ENCODE assay signal across 1 cellular context in the genomic region with DNA sequence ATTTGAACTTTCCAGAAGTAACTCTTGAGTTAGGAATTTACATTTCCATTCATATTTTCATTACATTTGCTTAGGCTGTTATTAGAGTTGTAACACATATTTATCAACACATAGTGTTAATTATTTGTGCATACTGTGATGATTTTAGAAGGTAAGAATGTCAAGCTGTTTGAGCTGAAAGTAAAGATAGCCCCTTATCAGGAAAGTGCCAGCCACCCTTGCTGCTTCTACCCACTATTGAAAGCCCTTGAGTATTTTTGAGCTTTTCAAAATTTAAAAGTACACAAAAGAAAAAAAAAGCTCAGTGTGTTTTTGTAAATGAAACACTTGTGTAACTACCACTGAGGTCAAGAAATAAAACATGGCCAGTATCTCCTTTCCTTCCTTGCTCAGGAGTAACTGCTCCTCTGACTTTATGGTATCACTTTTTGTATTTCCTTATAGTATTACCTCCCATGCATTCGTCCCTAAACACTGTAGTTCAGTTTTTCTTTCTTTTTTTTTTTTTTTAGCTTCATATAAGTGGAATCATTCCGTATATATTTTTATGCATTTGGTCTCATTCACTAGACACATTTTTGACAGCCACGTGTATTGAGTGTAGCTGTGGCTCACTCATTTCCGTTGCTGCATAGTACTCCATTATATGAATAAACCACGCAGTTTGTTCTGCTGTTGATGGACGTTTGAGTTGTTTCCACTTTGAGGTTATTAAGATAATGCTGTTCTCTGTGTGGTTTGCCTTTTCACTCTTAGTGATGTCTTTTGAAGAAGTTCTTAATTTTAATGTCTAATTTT.
TF ChIP-seq lines count a peak whose summit lies in the region.

No MANE protein-coding gene starts in this region.

TF ChIP-seq in K562, 482 proteins besides CTCF, POLR2A, EP300 and RAD21 (continued from another document and continues in another):
- TF ChIP-seq, protein P1, sequence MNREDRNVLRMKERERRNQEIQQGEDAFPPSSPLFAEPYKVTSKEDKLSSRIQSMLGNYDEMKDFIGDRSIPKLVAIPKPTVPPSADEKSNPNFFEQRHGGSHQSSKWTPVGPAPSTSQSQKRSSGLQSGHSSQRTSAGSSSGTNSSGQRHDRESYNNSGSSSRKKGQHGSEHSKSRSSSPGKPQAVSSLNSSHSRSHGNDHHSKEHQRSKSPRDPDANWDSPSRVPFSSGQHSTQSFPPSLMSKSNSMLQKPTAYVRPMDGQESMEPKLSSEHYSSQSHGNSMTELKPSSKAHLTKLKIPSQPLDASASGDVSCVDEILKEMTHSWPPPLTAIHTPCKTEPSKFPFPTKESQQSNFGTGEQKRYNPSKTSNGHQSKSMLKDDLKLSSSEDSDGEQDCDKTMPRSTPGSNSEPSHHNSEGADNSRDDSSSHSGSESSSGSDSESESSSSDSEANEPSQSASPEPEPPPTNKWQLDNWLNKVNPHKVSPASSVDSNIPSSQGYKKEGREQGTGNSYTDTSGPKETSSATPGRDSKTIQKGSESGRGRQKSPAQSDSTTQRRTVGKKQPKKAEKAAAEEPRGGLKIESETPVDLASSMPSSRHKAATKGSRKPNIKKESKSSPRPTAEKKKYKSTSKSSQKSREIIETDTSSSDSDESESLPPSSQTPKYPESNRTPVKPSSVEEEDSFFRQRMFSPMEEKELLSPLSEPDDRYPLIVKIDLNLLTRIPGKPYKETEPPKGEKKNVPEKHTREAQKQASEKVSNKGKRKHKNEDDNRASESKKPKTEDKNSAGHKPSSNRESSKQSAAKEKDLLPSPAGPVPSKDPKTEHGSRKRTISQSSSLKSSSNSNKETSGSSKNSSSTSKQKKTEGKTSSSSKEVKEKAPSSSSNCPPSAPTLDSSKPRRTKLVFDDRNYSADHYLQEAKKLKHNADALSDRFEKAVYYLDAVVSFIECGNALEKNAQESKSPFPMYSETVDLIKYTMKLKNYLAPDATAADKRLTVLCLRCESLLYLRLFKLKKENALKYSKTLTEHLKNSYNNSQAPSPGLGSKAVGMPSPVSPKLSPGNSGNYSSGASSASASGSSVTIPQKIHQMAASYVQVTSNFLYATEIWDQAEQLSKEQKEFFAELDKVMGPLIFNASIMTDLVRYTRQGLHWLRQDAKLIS (CRISPR knock-in tag; IDR thresholded peaks at IDR 0.05): no peak
- TF ChIP-seq NR2F6 (CRISPR knock-in tag; IDR thresholded peaks at IDR 0.05) (no peak), HNRNPLL (IDR thresholded peaks at IDR 0.05; ENCODE audit: low read depth, low read length, poor library complexity, severe bottlenecking) (no peak), SP2 (IDR thresholded peaks at IDR 0.05; ENCODE audit: extremely low read depth, low read depth, low read length, poor library complexity, severe bottlenecking) (no peak), XRCC5 (IDR thresholded peaks at IDR 0.05; ENCODE audit: low read depth, low read length) (no peak), KLF16 (IDR thresholded peaks at IDR 0.05) (no peak), TCF7L2 (IDR thresholded peaks at IDR 0.05; ENCODE audit: low read depth, low read length) (no peak), ZNF431 (CRISPR knock-in tag; IDR thresholded peaks at IDR 0.05) (no peak), TEAD2 (tag; IDR thresholded peaks at IDR 0.05) (no peak), MYC (IDR thresholded peaks at IDR 0.05; ENCODE audit: low read depth, low read length) (no peak), MYC (CRISPR knock-in tag; IDR thresholded peaks at IDR 0.05; ENCODE audit: borderline replicate concordance, low read depth) (no peak), E2F4 (CRISPR knock-in tag; IDR thresholded peaks at IDR 0.05; ENCODE audit: low read depth) (no peak), PHB2 (IDR thresholded peaks at IDR 0.05; ENCODE audit: low read depth) (peak; percentile 30; the same call in 1 of the 2 replicates), GATAD2B (IDR thresholded peaks at IDR 0.05; ENCODE audit: borderline replicate concordance) (peak; percentile 58; the same call in 1 of the 2 replicates), SIX5 (IDR thresholded peaks at IDR 0.05; ENCODE audit: borderline replicate concordance in 1 of 2, insufficient read depth in 1 of 2, low read depth in 1 of 2, low read length in 2 of 2) (no peak), BRCA1 (IDR thresholded peaks at IDR 0.05) (no peak), BRCA1 (CRISPR knock-in tag; IDR thresholded peaks at IDR 0.05) (no peak), SMARCA5 (IDR thresholded peaks at IDR 0.05) (0 out of 2 replicates have a peak, but pooled peaks have one; percentile 68), ZNF707 (CRISPR knock-in tag; conservative IDR thresholded peaks at IDR 0.05) (no peak), BHLHE40 (IDR thresholded peaks at IDR 0.05; ENCODE audit: low read length) (no peak), RBM25 (IDR thresholded peaks at IDR 0.05; ENCODE audit: low read depth, low read length, severe bottlenecking) (peak; percentile 67), ZNF79 (CRISPR knock-in tag; IDR thresholded peaks at IDR 0.05; ENCODE audit: low read depth) (no peak), ARID1B (IDR thresholded peaks at IDR 0.05) (peak; percentile 94), CBFA2T3 (IDR thresholded peaks at IDR 0.05) (peak; percentile 88), FOXJ2 (tag; IDR thresholded peaks at IDR 0.05) (no peak), HDGF (IDR thresholded peaks at IDR 0.05) (no peak)
- TF ChIP-seq, protein P2, sequence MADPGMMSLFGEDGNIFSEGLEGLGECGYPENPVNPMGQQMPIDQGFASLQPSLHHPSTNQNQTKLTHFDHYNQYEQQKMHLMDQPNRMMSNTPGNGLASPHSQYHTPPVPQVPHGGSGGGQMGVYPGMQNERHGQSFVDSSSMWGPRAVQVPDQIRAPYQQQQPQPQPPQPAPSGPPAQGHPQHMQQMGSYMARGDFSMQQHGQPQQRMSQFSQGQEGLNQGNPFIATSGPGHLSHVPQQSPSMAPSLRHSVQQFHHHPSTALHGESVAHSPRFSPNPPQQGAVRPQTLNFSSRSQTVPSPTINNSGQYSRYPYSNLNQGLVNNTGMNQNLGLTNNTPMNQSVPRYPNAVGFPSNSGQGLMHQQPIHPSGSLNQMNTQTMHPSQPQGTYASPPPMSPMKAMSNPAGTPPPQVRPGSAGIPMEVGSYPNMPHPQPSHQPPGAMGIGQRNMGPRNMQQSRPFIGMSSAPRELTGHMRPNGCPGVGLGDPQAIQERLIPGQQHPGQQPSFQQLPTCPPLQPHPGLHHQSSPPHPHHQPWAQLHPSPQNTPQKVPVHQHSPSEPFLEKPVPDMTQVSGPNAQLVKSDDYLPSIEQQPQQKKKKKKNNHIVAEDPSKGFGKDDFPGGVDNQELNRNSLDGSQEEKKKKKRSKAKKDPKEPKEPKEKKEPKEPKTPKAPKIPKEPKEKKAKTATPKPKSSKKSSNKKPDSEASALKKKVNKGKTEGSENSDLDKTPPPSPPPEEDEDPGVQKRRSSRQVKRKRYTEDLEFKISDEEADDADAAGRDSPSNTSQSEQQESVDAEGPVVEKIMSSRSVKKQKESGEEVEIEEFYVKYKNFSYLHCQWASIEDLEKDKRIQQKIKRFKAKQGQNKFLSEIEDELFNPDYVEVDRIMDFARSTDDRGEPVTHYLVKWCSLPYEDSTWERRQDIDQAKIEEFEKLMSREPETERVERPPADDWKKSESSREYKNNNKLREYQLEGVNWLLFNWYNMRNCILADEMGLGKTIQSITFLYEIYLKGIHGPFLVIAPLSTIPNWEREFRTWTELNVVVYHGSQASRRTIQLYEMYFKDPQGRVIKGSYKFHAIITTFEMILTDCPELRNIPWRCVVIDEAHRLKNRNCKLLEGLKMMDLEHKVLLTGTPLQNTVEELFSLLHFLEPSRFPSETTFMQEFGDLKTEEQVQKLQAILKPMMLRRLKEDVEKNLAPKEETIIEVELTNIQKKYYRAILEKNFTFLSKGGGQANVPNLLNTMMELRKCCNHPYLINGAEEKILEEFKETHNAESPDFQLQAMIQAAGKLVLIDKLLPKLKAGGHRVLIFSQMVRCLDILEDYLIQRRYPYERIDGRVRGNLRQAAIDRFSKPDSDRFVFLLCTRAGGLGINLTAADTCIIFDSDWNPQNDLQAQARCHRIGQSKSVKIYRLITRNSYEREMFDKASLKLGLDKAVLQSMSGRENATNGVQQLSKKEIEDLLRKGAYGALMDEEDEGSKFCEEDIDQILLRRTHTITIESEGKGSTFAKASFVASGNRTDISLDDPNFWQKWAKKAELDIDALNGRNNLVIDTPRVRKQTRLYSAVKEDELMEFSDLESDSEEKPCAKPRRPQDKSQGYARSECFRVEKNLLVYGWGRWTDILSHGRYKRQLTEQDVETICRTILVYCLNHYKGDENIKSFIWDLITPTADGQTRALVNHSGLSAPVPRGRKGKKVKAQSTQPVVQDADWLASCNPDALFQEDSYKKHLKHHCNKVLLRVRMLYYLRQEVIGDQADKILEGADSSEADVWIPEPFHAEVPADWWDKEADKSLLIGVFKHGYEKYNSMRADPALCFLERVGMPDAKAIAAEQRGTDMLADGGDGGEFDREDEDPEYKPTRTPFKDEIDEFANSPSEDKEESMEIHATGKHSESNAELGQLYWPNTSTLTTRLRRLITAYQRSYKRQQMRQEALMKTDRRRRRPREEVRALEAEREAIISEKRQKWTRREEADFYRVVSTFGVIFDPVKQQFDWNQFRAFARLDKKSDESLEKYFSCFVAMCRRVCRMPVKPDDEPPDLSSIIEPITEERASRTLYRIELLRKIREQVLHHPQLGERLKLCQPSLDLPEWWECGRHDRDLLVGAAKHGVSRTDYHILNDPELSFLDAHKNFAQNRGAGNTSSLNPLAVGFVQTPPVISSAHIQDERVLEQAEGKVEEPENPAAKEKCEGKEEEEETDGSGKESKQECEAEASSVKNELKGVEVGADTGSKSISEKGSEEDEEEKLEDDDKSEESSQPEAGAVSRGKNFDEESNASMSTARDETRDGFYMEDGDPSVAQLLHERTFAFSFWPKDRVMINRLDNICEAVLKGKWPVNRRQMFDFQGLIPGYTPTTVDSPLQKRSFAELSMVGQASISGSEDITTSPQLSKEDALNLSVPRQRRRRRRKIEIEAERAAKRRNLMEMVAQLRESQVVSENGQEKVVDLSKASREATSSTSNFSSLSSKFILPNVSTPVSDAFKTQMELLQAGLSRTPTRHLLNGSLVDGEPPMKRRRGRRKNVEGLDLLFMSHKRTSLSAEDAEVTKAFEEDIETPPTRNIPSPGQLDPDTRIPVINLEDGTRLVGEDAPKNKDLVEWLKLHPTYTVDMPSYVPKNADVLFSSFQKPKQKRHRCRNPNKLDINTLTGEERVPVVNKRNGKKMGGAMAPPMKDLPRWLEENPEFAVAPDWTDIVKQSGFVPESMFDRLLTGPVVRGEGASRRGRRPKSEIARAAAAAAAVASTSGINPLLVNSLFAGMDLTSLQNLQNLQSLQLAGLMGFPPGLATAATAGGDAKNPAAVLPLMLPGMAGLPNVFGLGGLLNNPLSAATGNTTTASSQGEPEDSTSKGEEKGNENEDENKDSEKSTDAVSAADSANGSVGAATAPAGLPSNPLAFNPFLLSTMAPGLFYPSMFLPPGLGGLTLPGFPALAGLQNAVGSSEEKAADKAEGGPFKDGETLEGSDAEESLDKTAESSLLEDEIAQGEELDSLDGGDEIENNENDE (IDR thresholded peaks at IDR 0.05; ENCODE audit: low read depth, low read length): no peak
- TF ChIP-seq, protein P3, sequence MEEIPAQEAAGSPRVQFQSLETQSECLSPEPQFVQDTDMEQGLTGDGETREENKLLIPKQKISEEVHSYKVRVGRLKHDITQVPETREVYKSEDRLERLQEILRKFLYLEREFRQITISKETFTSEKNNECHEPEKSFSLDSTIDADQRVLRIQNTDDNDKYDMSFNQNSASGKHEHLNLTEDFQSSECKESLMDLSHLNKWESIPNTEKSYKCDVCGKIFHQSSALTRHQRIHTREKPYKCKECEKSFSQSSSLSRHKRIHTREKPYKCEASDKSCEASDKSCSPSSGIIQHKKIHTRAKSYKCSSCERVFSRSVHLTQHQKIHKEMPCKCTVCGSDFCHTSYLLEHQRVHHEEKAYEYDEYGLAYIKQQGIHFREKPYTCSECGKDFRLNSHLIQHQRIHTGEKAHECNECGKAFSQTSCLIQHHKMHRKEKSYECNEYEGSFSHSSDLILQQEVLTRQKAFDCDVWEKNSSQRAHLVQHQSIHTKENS (CRISPR knock-in tag; IDR thresholded peaks at IDR 0.05): no peak
- TF ChIP-seq, protein P4, sequence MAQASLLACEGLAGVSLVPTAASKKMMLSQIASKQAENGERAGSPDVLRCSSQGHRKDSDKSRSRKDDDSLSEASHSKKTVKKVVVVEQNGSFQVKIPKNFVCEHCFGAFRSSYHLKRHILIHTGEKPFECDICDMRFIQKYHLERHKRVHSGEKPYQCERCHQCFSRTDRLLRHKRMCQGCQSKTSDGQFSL (CRISPR knock-in tag; IDR thresholded peaks at IDR 0.05): no peak
- TF ChIP-seq, protein P4 (tag; IDR thresholded peaks at IDR 0.05): no peak
- TF ChIP-seq, protein P5, sequence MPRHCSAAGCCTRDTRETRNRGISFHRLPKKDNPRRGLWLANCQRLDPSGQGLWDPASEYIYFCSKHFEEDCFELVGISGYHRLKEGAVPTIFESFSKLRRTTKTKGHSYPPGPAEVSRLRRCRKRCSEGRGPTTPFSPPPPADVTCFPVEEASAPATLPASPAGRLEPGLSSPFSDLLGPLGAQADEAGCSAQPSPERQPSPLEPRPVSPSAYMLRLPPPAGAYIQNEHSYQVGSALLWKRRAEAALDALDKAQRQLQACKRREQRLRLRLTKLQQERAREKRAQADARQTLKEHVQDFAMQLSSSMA (CRISPR knock-in tag; IDR thresholded peaks at IDR 0.05): no peak
- TF ChIP-seq, protein P6, sequence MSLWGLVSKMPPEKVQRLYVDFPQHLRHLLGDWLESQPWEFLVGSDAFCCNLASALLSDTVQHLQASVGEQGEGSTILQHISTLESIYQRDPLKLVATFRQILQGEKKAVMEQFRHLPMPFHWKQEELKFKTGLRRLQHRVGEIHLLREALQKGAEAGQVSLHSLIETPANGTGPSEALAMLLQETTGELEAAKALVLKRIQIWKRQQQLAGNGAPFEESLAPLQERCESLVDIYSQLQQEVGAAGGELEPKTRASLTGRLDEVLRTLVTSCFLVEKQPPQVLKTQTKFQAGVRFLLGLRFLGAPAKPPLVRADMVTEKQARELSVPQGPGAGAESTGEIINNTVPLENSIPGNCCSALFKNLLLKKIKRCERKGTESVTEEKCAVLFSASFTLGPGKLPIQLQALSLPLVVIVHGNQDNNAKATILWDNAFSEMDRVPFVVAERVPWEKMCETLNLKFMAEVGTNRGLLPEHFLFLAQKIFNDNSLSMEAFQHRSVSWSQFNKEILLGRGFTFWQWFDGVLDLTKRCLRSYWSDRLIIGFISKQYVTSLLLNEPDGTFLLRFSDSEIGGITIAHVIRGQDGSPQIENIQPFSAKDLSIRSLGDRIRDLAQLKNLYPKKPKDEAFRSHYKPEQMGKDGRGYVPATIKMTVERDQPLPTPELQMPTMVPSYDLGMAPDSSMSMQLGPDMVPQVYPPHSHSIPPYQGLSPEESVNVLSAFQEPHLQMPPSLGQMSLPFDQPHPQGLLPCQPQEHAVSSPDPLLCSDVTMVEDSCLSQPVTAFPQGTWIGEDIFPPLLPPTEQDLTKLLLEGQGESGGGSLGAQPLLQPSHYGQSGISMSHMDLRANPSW (CRISPR knock-in tag; IDR thresholded peaks at IDR 0.05): no peak
